In the genomic region with DNA sequence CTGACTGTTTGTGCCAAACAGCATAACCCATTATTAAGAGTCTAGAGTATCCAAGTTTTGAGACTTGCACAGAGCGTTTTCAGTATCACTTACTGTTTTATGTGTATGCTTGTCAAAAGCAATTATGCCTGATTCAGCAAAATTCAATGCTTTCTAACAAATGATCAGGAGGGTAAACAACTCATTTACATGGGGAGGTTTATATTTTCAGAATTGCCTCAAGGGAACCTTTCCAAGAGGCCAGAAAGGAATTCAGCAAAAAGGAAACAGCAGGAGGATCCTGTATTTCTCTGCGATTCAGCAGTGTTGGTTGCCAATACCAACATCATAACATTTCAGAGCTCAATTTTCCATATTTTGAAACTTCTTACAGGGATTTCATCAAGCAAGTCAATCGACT, we compare ENCODE assay signal across 2 cellular contexts.
A peak's percentile ranks its signal among the peaks of the same experiment; 100 is the strongest.
TF ChIP-seq lines count a peak whose summit lies in the region.

No MANE protein-coding gene starts in this region.

TF ChIP-seq in GM23338, 12 proteins besides CTCF, POLR2A, EP300 and RAD21 (continued from another document and continues in another):
- TF ChIP-seq POLR2AphosphoS5 (IDR thresholded peaks at IDR 0.05; ENCODE audit: low read depth) (no peak), EZH2phosphoT487 (IDR thresholded peaks at IDR 0.05; ENCODE audit: unreplicated experiment) (no peak), ZNF114 (CRISPR knock-in tag; IDR thresholded peaks at IDR 0.05) (no peak), NANOG (IDR thresholded peaks at IDR 0.05; ENCODE audit: borderline replicate concordance) (no peak), CREB1 (CRISPR knock-in tag; IDR thresholded peaks at IDR 0.05; ENCODE audit: low read depth) (no peak), STAT1 (IDR thresholded peaks at IDR 0.05; ENCODE audit: unreplicated experiment) (no peak), JUNB (IDR thresholded peaks at IDR 0.05; ENCODE audit: unreplicated experiment) (no peak)
- TF ChIP-seq, protein P1, sequence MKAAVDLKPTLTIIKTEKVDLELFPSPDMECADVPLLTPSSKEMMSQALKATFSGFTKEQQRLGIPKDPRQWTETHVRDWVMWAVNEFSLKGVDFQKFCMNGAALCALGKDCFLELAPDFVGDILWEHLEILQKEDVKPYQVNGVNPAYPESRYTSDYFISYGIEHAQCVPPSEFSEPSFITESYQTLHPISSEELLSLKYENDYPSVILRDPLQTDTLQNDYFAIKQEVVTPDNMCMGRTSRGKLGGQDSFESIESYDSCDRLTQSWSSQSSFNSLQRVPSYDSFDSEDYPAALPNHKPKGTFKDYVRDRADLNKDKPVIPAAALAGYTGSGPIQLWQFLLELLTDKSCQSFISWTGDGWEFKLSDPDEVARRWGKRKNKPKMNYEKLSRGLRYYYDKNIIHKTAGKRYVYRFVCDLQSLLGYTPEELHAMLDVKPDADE (IDR thresholded peaks at IDR 0.05) = no peak
- TF ChIP-seq, protein P2, sequence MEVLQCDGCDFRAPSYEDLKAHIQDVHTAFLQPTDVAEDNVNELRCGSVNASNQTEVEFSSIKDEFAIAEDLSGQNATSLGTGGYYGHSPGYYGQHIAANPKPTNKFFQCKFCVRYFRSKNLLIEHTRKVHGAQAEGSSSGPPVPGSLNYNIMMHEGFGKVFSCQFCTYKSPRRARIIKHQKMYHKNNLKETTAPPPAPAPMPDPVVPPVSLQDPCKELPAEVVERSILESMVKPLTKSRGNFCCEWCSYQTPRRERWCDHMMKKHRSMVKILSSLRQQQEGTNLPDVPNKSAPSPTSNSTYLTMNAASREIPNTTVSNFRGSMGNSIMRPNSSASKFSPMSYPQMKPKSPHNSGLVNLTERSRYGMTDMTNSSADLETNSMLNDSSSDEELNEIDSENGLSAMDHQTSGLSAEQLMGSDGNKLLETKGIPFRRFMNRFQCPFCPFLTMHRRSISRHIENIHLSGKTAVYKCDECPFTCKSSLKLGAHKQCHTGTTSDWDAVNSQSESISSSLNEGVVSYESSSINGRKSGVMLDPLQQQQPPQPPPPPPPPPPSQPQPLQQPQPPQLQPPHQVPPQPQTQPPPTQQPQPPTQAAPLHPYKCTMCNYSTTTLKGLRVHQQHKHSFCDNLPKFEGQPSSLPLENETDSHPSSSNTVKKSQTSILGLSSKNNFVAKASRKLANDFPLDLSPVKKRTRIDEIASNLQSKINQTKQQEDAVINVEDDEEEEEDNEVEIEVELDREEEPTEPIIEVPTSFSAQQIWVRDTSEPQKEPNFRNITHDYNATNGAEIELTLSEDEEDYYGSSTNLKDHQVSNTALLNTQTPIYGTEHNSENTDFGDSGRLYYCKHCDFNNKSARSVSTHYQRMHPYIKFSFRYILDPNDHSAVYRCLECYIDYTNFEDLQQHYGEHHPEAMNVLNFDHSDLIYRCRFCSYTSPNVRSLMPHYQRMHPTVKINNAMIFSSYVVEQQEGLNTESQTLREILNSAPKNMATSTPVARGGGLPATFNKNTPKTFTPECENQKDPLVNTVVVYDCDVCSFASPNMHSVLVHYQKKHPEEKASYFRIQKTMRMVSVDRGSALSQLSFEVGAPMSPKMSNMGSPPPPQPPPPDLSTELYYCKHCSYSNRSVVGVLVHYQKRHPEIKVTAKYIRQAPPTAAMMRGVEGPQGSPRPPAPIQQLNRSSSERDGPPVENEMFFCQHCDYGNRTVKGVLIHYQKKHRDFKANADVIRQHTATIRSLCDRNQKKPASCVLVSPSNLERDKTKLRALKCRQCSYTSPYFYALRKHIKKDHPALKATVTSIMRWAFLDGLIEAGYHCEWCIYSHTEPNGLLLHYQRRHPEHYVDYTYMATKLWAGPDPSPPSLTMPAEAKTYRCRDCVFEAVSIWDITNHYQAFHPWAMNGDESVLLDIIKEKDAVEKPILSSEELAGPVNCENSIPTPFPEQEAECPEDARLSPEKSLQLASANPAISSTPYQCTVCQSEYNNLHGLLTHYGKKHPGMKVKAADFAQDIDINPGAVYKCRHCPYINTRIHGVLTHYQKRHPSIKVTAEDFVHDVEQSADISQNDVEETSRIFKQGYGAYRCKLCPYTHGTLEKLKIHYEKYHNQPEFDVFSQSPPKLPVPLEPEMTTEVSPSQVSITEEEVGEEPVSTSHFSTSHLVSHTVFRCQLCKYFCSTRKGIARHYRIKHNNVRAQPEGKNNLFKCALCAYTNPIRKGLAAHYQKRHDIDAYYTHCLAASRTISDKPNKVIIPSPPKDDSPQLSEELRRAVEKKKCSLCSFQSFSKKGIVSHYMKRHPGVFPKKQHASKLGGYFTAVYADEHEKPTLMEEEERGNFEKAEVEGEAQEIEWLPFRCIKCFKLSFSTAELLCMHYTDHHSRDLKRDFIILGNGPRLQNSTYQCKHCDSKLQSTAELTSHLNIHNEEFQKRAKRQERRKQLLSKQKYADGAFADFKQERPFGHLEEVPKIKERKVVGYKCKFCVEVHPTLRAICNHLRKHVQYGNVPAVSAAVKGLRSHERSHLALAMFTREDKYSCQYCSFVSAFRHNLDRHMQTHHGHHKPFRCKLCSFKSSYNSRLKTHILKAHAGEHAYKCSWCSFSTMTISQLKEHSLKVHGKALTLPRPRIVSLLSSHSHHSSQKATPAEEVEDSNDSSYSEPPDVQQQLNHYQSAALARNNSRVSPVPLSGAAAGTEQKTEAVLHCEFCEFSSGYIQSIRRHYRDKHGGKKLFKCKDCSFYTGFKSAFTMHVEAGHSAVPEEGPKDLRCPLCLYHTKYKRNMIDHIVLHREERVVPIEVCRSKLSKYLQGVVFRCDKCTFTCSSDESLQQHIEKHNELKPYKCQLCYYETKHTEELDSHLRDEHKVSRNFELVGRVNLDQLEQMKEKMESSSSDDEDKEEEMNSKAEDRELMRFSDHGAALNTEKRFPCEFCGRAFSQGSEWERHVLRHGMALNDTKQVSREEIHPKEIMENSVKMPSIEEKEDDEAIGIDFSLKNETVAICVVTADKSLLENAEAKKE (CRISPR knock-in tag; IDR thresholded peaks at IDR 0.05) = no peak
- TF ChIP-seq, protein P3, sequence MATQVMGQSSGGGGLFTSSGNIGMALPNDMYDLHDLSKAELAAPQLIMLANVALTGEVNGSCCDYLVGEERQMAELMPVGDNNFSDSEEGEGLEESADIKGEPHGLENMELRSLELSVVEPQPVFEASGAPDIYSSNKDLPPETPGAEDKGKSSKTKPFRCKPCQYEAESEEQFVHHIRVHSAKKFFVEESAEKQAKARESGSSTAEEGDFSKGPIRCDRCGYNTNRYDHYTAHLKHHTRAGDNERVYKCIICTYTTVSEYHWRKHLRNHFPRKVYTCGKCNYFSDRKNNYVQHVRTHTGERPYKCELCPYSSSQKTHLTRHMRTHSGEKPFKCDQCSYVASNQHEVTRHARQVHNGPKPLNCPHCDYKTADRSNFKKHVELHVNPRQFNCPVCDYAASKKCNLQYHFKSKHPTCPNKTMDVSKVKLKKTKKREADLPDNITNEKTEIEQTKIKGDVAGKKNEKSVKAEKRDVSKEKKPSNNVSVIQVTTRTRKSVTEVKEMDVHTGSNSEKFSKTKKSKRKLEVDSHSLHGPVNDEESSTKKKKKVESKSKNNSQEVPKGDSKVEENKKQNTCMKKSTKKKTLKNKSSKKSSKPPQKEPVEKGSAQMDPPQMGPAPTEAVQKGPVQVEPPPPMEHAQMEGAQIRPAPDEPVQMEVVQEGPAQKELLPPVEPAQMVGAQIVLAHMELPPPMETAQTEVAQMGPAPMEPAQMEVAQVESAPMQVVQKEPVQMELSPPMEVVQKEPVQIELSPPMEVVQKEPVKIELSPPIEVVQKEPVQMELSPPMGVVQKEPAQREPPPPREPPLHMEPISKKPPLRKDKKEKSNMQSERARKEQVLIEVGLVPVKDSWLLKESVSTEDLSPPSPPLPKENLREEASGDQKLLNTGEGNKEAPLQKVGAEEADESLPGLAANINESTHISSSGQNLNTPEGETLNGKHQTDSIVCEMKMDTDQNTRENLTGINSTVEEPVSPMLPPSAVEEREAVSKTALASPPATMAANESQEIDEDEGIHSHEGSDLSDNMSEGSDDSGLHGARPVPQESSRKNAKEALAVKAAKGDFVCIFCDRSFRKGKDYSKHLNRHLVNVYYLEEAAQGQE (IDR thresholded peaks at IDR 0.05; ENCODE audit: unreplicated experiment) = no peak

TF ChIP-seq in K562, 482 proteins besides CTCF, POLR2A, EP300 and RAD21 (continued from another document and continues in another):
- TF ChIP-seq GABPA (tag; conservative IDR thresholded peaks at IDR 0.05; ENCODE audit: low read depth) (no peak), BMI1 (IDR thresholded peaks at IDR 0.05; ENCODE audit: low read length) (no peak), SMAD1 (IDR thresholded peaks at IDR 0.05; ENCODE audit: low read depth, low read length, partially characterized antibody) (no peak), ZNF165 (CRISPR knock-in tag; IDR thresholded peaks at IDR 0.05; ENCODE audit: borderline replicate concordance) (no peak), PRMT5 (CRISPR knock-in tag; IDR thresholded peaks at IDR 0.05) (no peak), RBFOX2 (IDR thresholded peaks at IDR 0.05; ENCODE audit: low read depth, low read length) (no peak), RB1 (IDR thresholded peaks at IDR 0.05; ENCODE audit: low read depth) (no peak), HDGF (IDR thresholded peaks at IDR 0.05) (no peak), NFRKB (IDR thresholded peaks at IDR 0.05; ENCODE audit: low read depth) (no peak), ZNF79 (CRISPR knock-in tag; IDR thresholded peaks at IDR 0.05; ENCODE audit: low read depth) (no peak), ZSCAN29 (IDR thresholded peaks at IDR 0.05) (no peak), ZNF444 (CRISPR knock-in tag; IDR thresholded peaks at IDR 0.05) (no peak), MAFF (IDR thresholded peaks at IDR 0.05; ENCODE audit: low read length) (peak; percentile 90), MAFG (tag; conservative IDR thresholded peaks at IDR 0.05) (peak; percentile 91), ZNF316 (IDR thresholded peaks at IDR 0.05) (peak; percentile 92), IRF2 (CRISPR knock-in tag; IDR thresholded peaks at IDR 0.05) (no peak), ZNF75A (CRISPR knock-in tag; IDR thresholded peaks at IDR 0.05) (no peak)
- TF ChIP-seq, protein P4, sequence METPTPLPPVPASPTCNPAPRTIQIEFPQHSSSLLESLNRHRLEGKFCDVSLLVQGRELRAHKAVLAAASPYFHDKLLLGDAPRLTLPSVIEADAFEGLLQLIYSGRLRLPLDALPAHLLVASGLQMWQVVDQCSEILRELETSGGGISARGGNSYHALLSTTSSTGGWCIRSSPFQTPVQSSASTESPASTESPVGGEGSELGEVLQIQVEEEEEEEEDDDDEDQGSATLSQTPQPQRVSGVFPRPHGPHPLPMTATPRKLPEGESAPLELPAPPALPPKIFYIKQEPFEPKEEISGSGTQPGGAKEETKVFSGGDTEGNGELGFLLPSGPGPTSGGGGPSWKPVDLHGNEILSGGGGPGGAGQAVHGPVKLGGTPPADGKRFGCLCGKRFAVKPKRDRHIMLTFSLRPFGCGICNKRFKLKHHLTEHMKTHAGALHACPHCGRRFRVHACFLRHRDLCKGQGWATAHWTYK (CRISPR knock-in tag; IDR thresholded peaks at IDR 0.05) = no peak
- TF ChIP-seq, protein P5, sequence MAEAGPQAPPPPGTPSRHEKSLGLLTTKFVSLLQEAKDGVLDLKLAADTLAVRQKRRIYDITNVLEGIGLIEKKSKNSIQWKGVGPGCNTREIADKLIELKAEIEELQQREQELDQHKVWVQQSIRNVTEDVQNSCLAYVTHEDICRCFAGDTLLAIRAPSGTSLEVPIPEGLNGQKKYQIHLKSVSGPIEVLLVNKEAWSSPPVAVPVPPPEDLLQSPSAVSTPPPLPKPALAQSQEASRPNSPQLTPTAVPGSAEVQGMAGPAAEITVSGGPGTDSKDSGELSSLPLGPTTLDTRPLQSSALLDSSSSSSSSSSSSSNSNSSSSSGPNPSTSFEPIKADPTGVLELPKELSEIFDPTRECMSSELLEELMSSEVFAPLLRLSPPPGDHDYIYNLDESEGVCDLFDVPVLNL (CRISPR knock-in tag; IDR thresholded peaks at IDR 0.05; ENCODE audit: low read depth) = no peak
- TF ChIP-seq, protein P6, sequence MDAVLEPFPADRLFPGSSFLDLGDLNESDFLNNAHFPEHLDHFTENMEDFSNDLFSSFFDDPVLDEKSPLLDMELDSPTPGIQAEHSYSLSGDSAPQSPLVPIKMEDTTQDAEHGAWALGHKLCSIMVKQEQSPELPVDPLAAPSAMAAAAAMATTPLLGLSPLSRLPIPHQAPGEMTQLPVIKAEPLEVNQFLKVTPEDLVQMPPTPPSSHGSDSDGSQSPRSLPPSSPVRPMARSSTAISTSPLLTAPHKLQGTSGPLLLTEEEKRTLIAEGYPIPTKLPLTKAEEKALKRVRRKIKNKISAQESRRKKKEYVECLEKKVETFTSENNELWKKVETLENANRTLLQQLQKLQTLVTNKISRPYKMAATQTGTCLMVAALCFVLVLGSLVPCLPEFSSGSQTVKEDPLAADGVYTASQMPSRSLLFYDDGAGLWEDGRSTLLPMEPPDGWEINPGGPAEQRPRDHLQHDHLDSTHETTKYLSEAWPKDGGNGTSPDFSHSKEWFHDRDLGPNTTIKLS (IDR thresholded peaks at IDR 0.05; ENCODE audit: borderline replicate concordance, low read depth) = no peak
- TF ChIP-seq, protein P7, sequence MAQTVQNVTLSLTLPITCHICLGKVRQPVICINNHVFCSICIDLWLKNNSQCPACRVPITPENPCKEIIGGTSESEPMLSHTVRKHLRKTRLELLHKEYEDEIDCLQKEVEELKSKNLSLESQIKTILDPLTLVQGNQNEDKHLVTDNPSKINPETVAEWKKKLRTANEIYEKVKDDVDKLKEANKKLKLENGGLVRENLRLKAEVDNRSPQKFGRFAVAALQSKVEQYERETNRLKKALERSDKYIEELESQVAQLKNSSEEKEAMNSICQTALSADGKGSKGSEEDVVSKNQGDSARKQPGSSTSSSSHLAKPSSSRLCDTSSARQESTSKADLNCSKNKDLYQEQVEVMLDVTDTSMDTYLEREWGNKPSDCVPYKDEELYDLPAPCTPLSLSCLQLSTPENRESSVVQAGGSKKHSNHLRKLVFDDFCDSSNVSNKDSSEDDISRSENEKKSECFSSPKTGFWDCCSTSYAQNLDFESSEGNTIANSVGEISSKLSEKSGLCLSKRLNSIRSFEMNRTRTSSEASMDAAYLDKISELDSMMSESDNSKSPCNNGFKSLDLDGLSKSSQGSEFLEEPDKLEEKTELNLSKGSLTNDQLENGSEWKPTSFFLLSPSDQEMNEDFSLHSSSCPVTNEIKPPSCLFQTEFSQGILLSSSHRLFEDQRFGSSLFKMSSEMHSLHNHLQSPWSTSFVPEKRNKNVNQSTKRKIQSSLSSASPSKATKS (CRISPR knock-in tag; IDR thresholded peaks at IDR 0.05) = no peak
- TF ChIP-seq, protein P8, sequence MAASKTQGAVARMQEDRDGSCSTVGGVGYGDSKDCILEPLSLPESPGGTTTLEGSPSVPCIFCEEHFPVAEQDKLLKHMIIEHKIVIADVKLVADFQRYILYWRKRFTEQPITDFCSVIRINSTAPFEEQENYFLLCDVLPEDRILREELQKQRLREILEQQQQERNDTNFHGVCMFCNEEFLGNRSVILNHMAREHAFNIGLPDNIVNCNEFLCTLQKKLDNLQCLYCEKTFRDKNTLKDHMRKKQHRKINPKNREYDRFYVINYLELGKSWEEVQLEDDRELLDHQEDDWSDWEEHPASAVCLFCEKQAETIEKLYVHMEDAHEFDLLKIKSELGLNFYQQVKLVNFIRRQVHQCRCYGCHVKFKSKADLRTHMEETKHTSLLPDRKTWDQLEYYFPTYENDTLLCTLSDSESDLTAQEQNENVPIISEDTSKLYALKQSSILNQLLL (CRISPR knock-in tag; IDR thresholded peaks at IDR 0.05; ENCODE audit: borderline replicate concordance) = no peak
- TF ChIP-seq, protein P9, sequence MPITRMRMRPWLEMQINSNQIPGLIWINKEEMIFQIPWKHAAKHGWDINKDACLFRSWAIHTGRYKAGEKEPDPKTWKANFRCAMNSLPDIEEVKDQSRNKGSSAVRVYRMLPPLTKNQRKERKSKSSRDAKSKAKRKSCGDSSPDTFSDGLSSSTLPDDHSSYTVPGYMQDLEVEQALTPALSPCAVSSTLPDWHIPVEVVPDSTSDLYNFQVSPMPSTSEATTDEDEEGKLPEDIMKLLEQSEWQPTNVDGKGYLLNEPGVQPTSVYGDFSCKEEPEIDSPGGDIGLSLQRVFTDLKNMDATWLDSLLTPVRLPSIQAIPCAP (CRISPR knock-in tag; IDR thresholded peaks at IDR 0.05; ENCODE audit: borderline replicate concordance) = no peak
